In the genomic region with DNA sequence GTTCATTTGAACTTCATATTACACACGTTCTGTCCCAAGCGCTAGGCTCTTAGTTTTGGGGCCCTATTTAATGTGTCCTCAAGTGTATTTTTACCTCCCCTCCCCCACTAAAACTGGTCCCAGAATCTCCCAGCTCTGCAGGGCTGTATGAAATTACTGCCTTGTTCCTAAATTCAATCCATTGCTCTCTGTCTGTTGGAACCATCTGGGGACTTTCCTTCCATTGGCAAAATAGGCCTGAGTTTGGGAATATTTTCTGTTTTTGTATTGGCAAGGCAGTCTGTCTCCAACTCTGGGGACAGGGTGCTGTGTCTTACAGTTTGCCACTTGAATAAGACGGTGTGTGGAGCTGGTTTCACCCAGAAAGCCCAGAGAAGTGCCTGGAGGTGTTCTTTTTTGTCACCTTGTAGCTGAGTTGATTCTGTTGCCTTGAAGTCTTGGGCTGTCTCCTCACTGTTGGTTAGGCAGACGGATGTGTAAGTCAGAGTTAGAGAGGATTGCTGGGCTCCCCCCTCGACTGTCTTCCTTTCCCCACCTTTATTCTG, we compare ENCODE assay signal across 1 cellular context.
TF ChIP-seq lines count a peak whose summit lies in the region.

No MANE protein-coding gene starts in this region.

TF ChIP-seq in GM23338, 12 proteins besides CTCF, POLR2A, EP300 and RAD21 (continued from another document):
- TF ChIP-seq ZNF462 (CRISPR knock-in tag; IDR thresholded peaks at IDR 0.05) (no peak), ZNF331 (CRISPR knock-in tag; IDR thresholded peaks at IDR 0.05; ENCODE audit: low read depth) (no peak), CREB1 (CRISPR knock-in tag; IDR thresholded peaks at IDR 0.05; ENCODE audit: low read depth) (no peak), STAT1 (IDR thresholded peaks at IDR 0.05; ENCODE audit: unreplicated experiment) (no peak), NANOG (IDR thresholded peaks at IDR 0.05; ENCODE audit: borderline replicate concordance) (no peak)
- TF ChIP-seq, protein P1, sequence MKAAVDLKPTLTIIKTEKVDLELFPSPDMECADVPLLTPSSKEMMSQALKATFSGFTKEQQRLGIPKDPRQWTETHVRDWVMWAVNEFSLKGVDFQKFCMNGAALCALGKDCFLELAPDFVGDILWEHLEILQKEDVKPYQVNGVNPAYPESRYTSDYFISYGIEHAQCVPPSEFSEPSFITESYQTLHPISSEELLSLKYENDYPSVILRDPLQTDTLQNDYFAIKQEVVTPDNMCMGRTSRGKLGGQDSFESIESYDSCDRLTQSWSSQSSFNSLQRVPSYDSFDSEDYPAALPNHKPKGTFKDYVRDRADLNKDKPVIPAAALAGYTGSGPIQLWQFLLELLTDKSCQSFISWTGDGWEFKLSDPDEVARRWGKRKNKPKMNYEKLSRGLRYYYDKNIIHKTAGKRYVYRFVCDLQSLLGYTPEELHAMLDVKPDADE (IDR thresholded peaks at IDR 0.05) = no peak
